8 cellular contexts compared by ENCODE assay signal in the genomic region with DNA sequence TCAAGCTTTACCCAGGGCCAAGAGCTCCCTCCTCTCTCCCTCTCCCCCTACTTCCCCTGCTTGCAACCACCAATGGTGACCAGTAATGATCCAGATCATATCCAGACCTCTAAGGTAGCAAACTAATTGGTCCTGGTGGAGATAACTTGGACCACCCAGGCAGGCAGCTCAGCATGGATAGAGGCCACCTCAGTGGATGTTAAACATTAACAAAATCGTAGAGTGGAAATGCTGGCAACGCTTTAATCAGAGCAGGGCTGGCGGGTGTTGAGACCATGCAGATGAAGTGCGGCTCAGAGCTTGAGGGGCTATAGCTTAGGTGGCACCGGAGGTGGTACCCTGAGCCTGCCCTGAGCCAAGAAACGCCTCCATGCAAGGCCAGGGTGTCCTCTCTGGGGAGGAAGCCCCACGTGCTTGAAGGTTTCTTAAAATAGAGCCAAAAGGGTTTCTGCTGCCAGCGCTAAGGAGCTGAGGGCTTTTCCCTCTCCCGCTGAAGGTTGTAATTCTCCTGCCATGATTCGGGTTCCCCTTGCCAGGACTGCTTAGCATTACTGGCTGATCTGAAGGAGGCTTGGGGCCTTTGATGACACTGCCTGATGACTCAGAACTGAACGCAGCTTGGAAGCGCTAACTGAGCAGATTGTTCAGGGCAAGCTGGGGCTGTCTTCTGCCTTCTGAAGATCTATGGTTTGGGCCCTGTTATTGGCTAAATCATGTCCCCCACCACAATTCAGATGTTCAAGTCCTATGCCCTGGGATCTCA.
DNase-seq lines count a peak whose midpoint lies in the region; ATAC-seq and TF ChIP-seq lines count a peak whose summit lies in the region.

No MANE protein-coding gene starts in this region.

- no peak overlapping the region for H2BK15ac ChIP-seq in mesenchymal stem cell (ENCODE audit: low read depth, poor library complexity, severe bottlenecking)

- no peak overlapping the region for H3K23ac ChIP-seq in mesenchymal stem cell (ENCODE audit: low read length in 2 of 2)

- H3K4me1 ChIP-seq in mesenchymal stem cell (ENCODE audit: control insufficient read depth, insufficient read depth, low read depth, low read length), result peaks cover 5% of the 10 kb centered on the region

- DNase-seq in AG10803 (ENCODE audit: low read depth) (peak; percentile 57), GOT3 (lab: John Stamatoyannopoulos, UW) (peak; percentile 29), astrocyte of the hippocampus (ENCODE audit: low read depth, low spot score) (peak; percentile 50), mesenchymal stem cell (peak; percentile 52)
- no peak for DNase-seq in effector memory CD8-positive, alpha-beta T cell
- DNase-seq in activated T-cell treated with anti-CD3 and anti-CD28 coated beads, Interleukin-2, amount 50 U/mL, for 24 hours, result no peak
- DNase-seq in naive thymus-derived CD8-positive, alpha-beta T cell, result no peak
- no peak for DNase-seq in activated CD8-positive, alpha-beta memory T cell treated with anti-CD3 and anti-CD28 coated beads for 24 hours

- no peak overlapping the region for H2BK12ac ChIP-seq in mesenchymal stem cell (ENCODE audit: low read length in 2 of 2)

- no peak overlapping the region for H2AK5ac ChIP-seq in mesenchymal stem cell (ENCODE audit: low read length, severe bottlenecking)

- H3K4me2 ChIP-seq in mesenchymal stem cell (ENCODE audit: low read length, poor library complexity, severe bottlenecking), result peak overlapping the region; percentile 58

- no peaks in the 10 kb centered on the region for H3K36me3 ChIP-seq in mesenchymal stem cell (ENCODE audit: control insufficient read depth in 1 of 2, insufficient read depth in 2 of 2, low read depth in 1 of 2, low read length in 2 of 2)

- no peak for TF ChIP-seq CTCF in AG10803 (conservative IDR thresholded peaks at IDR 0.05; ENCODE audit: low read length)

- no peak for ATAC-seq in effector memory CD8-positive, alpha-beta T cell (replicated peaks)
- ATAC-seq in naive thymus-derived CD8-positive, alpha-beta T cell, result no peak

- H2AFZ ChIP-seq in mesenchymal stem cell (ENCODE audit: low read depth, low read length), result no peak overlapping the region

- peak overlapping the region; percentile 23 for H3K9ac ChIP-seq in mesenchymal stem cell (ENCODE audit: low read length)

- no peak overlapping the region for H4K91ac ChIP-seq in mesenchymal stem cell (ENCODE audit: low read length)

- H3K4ac ChIP-seq in mesenchymal stem cell (ENCODE audit: low read depth in 1 of 2, low read length in 2 of 2), result no peak overlapping the region

- H3K27me3 ChIP-seq in mesenchymal stem cell (ENCODE audit: control insufficient read depth in 1 of 2, insufficient read depth in 1 of 2, low read length in 2 of 2), result peaks cover 0 to 64% of the 10 kb centered on the region in 2 experiments

- no peak overlapping the region for H3K27ac Mint-ChIP-seq in effector memory CD8-positive, alpha-beta T cell
- no peak overlapping the region for H3K27ac Mint-ChIP-seq in activated T-cell treated with anti-CD3 and anti-CD28 coated beads, Interleukin-2, amount 50 U/mL, for 24 hours
- peak overlapping the region in 1 of 10 donors; percentile 34 for H3K27ac Mint-ChIP-seq in naive thymus-derived CD8-positive, alpha-beta T cell

- peak overlapping the region; percentile 73 for H2BK5ac ChIP-seq in mesenchymal stem cell (ENCODE audit: low read depth, low read length, poor library complexity, severe bottlenecking)

- H2BK120ac ChIP-seq in mesenchymal stem cell (ENCODE audit: low read depth, low read length), result no peak overlapping the region

- peak overlapping the region; percentile 92 for H3K27ac ChIP-seq in mesenchymal stem cell (ENCODE audit: low read length, poor library complexity, severe bottlenecking)

- POLR2A ChIA-PET in naive thymus-derived CD8-positive, alpha-beta T cell (lab: Charles Lee), result no interaction called here

- no peak overlapping the region for H4K8ac ChIP-seq in mesenchymal stem cell (ENCODE audit: low read length)

- H3K14ac ChIP-seq in mesenchymal stem cell (ENCODE audit: low read length in 2 of 2), result no peak overlapping the region

- no peaks in the 10 kb centered on the region for H3K4me1 Mint-ChIP-seq in effector memory CD8-positive, alpha-beta T cell (ENCODE audit: low read depth in 2 of 2)
- H3K4me1 Mint-ChIP-seq in activated T-cell treated with anti-CD3 and anti-CD28 coated beads, Interleukin-2, amount 50 U/mL, for 24 hours (ENCODE audit: low read depth), result no peaks in the 10 kb centered on the region
- H3K4me1 Mint-ChIP-seq in naive thymus-derived CD8-positive, alpha-beta T cell, result peaks cover 0 to 3% (median 0%) of the 10 kb centered on the region in 4 donors

- H3K9me3 Mint-ChIP-seq in effector memory CD8-positive, alpha-beta T cell, result no peaks in the 10 kb centered on the region
- H3K9me3 Mint-ChIP-seq in activated T-cell treated with anti-CD3 and anti-CD28 coated beads, Interleukin-2, amount 50 U/mL, for 24 hours, result no peaks in the 10 kb centered on the region
- H3K9me3 Mint-ChIP-seq in naive thymus-derived CD8-positive, alpha-beta T cell, result peaks cover 0 to 4% (median under 1%) of the 10 kb centered on the region in 9 donors

- H3K4me3 ChIP-seq in AG10803 (ENCODE audit: low read length) (no peak overlapping the region), mesenchymal stem cell (ENCODE audit: insufficient read depth in 1 of 2, low read depth in 1 of 2, low read length in 2 of 2) (no peak overlapping the region)

- peaks cover 0 to 7% of the 10 kb centered on the region in 2 donors for H3K27me3 Mint-ChIP-seq in effector memory CD8-positive, alpha-beta T cell
- H3K27me3 Mint-ChIP-seq in activated T-cell treated with anti-CD3 and anti-CD28 coated beads, Interleukin-2, amount 50 U/mL, for 24 hours, result peaks cover 33% of the 10 kb centered on the region
- peaks cover 0 to 1% (median 0%) of the 10 kb centered on the region in 5 donors for H3K27me3 Mint-ChIP-seq in naive thymus-derived CD8-positive, alpha-beta T cell

- no peak overlapping the region for H3K18ac ChIP-seq in mesenchymal stem cell (ENCODE audit: low read depth in 1 of 2, low read length in 2 of 2)

- peaks cover 20% of the 10 kb centered on the region for H3K9me3 ChIP-seq in mesenchymal stem cell (ENCODE audit: control insufficient read depth, low read length)

- H3K36me3 Mint-ChIP-seq in effector memory CD8-positive, alpha-beta T cell (ENCODE audit: insufficient read depth), result no peaks in the 10 kb centered on the region
- no peaks in the 10 kb centered on the region for H3K36me3 Mint-ChIP-seq in activated T-cell treated with anti-CD3 and anti-CD28 coated beads, Interleukin-2, amount 50 U/mL, for 24 hours (ENCODE audit: low read depth)
- H3K36me3 Mint-ChIP-seq in naive thymus-derived CD8-positive, alpha-beta T cell, result peaks cover 0 to under 1% (median 0%) of the 10 kb centered on the region in 3 donors

- H3K4me3 Mint-ChIP-seq in effector memory CD8-positive, alpha-beta T cell, result no peak overlapping the region
- H3K4me3 Mint-ChIP-seq in activated T-cell treated with anti-CD3 and anti-CD28 coated beads, Interleukin-2, amount 50 U/mL, for 24 hours, result no peak overlapping the region
- no peak overlapping the region for H3K4me3 Mint-ChIP-seq in naive thymus-derived CD8-positive, alpha-beta T cell

- WGBS in mesenchymal stem cell, result 50% methylated on average over 12 of the region's 12 CpGs

- H3K79me1 ChIP-seq in mesenchymal stem cell (replicated peaks; ENCODE audit: low read length, poor library complexity, severe bottlenecking), result no peaks in the 10 kb centered on the region

Comparison
In these comparisons a context has a peak if more than half of its experiments do, and no peak if none do; other contexts are left out.
1. DNase-seq: peak in AG10803 (single experiment), GOT3 (single experiment), astrocyte of the hippocampus (single experiment) and mesenchymal stem cell (single experiment); none in effector memory CD8-positive, alpha-beta T cell (0 of 3), activated T-cell treated with anti-CD3 and anti-CD28 coated beads, Interleukin-2, amount 50 U/mL, for 24 hours (single experiment), naive thymus-derived CD8-positive, alpha-beta T cell (0 of 10) and activated CD8-positive, alpha-beta memory T cell treated with anti-CD3 and anti-CD28 coated beads for 24 hours (single experiment).